Comparison of ENCODE assay signal across 18 cellular contexts in genomic region chr7:150823484-150824126, GRCh38. TPM values are rescaled to one million over a fixed set of nuclear protein-coding genes. Genes with fewer than 3 reads are reported as not detected.
DNase-seq lines count a peak whose midpoint lies in the region; ATAC-seq and TF ChIP-seq lines count a peak whose summit lies in the region.
"Had no signal": no experiment of that assay in that cellular context is flagged by ENCODE, and none has a peak within 500 bp of the region (broad histone marks: within the 10 kb centered on the region; RNA-seq: fewer than 3 reads in every experiment).

No MANE protein-coding gene starts in this region.

- DNase-seq in DMS 273 (lab: John Stamatoyannopoulos, UW; ENCODE audit: unreplicated experiment) (peak; percentile 51), DMS 273 treated with DMSO at 0.1 percent for 48 hours (lab: John Stamatoyannopoulos, UW) (no peak), body of pancreas (no peak), heart right ventricle (no peak), trophoblast cell (peak; percentile 90 to 99), NCI-H748 (lab: John Stamatoyannopoulos, UW; ENCODE audit: unreplicated experiment) (no peak)
- DNase-seq: C1 segment of cervical spinal cord, GM23248, HFFc6, Kasumi-1, NCI-H1436, NCI-H2029 treated with DMSO at 0.1 percent for 48 hours, NCI-H510A treated with DMSO at 0.1 percent for 48 hours had no signal

- intact Hi-C loops in body of pancreas (cut with DNase I) (no loop called here), heart right ventricle (cut with DNase I) (loop anchor here in 2 of 10 donors (5.0 kb wide), 2 partner anchors 41 to 46 kb away; no protein-coding TSS in a partner anchor)

- no peak overlapping the region for H4K91ac ChIP-seq in trophoblast cell (ENCODE audit: low read depth, low read length)

- TF ChIP-seq CTCF in body of pancreas (IDR thresholded peaks at IDR 0.05) (no peak), heart right ventricle (IDR thresholded peaks at IDR 0.05) (no peak)

- H2BK12ac ChIP-seq in trophoblast cell (ENCODE audit: low read length): no peak overlapping the region

- H3K27ac ChIP-seq in body of pancreas (no peak overlapping the region), heart right ventricle (peak overlapping the region in 9 of 10 donors; percentile 9 to 79 (median 68)), trophoblast cell (ENCODE audit: low read depth, low read length) (peak overlapping the region; percentile 22)
- H3K27ac ChIP-seq: 22Rv1, GM23248, SJSA1 had no signal

- H3K4me3 ChIP-seq in body of pancreas: no peak overlapping the region
- no peak overlapping the region for H3K4me3 ChIP-seq in heart right ventricle
- H3K4me3 ChIP-seq in trophoblast cell (ENCODE audit: low read depth, low read length): no peak overlapping the region
- H3K4me3 ChIP-seq: GM23248, SJSA1 had no signal

- no peak overlapping the region for H3K4ac ChIP-seq in trophoblast cell (ENCODE audit: low read depth, low read length)

- no peak overlapping the region for H4K12ac ChIP-seq in trophoblast cell (ENCODE audit: low read depth, low read length)

- H2AFZ ChIP-seq in trophoblast cell (ENCODE audit: insufficient read depth, low read length, poor library complexity): no peak overlapping the region
- H2AFZ ChIP-seq: GM23248 had no signal

- WGBS in body of pancreas, 2 donors: 75 to 83% methylated on average over 10 of the region's 10 CpGs
- 31 to 64% methylated on average over 10 of the region's 10 CpGs for WGBS in heart right ventricle, 2 donors
- no CpG with 5 or more reads among the region's 10 CpGs for WGBS in trophoblast cell (ENCODE audit: extremely low coverage, insufficient coverage, insufficient read length)

- H3K27me3 ChIP-seq in body of pancreas (no peaks in the 10 kb centered on the region), heart right ventricle (no peaks in the 10 kb centered on the region), trophoblast cell (ENCODE audit: insufficient read depth, low read length) (no peaks in the 10 kb centered on the region)

- no peak overlapping the region for H3K14ac ChIP-seq in trophoblast cell (ENCODE audit: low read length)

- H3K36me3 ChIP-seq in body of pancreas (replicated peaks in 1 of 2; ENCODE audit: insufficient read depth in 1 of 2, low read depth in 2 of 2): no peaks in the 10 kb centered on the region
- H3K36me3 ChIP-seq in heart right ventricle: no peaks in the 10 kb centered on the region
- H3K36me3 ChIP-seq in trophoblast cell (ENCODE audit: control insufficient read depth in 1 of 2, insufficient read depth in 2 of 2, low read length in 2 of 2): no peaks in the 10 kb centered on the region
- H3K36me3 ChIP-seq: SJSA1 had no signal

- no peak overlapping the region for H3K23ac ChIP-seq in trophoblast cell (ENCODE audit: low read length)

- no peak overlapping the region for H2BK120ac ChIP-seq in trophoblast cell (ENCODE audit: insufficient read depth, low read length, poor library complexity)

- peaks cover 2% of the 10 kb centered on the region for H3K79me2 ChIP-seq in trophoblast cell (ENCODE audit: control insufficient read depth, insufficient read depth, low read length, poor library complexity)

- no peak overlapping the region for H4K8ac ChIP-seq in trophoblast cell (ENCODE audit: low read depth, low read length)

- H3K9me3 ChIP-seq in body of pancreas (no peaks in the 10 kb centered on the region), heart right ventricle (peaks cover 0 to 10% (median 0%) of the 10 kb centered on the region in 11 donors), trophoblast cell (ENCODE audit: insufficient read depth, low read depth, low read length) (no peaks in the 10 kb centered on the region)
- H3K9me3 ChIP-seq: SJSA1 had no signal

- H3K18ac ChIP-seq in trophoblast cell (ENCODE audit: low read length): no peak overlapping the region

- H2AK5ac ChIP-seq in trophoblast cell (ENCODE audit: low read length): no peak overlapping the region

- ATAC-seq in body of pancreas (peak; percentile 40), heart right ventricle (peak in 7 of 8 donors; percentile 67 to 81 (median 77)), GM21390 (IDR thresholded peaks at IDR 0.05; ENCODE audit: unreplicated experiment) (no peak), GM18511 (IDR thresholded peaks at IDR 0.05; ENCODE audit: unreplicated experiment) (no peak)

- TF ChIP-seq POLR2A in body of pancreas (IDR thresholded peaks at IDR 0.05): no peak

- H3K4me2 ChIP-seq in trophoblast cell (ENCODE audit: low read length): no peak overlapping the region

- no peak overlapping the region for H3K9ac ChIP-seq in trophoblast cell (ENCODE audit: low read length)
- H3K9ac ChIP-seq: GM23248 had no signal

- H2BK5ac ChIP-seq in trophoblast cell (ENCODE audit: low read depth, low read length, poor library complexity): no peak overlapping the region

- peaks cover 11% of the 10 kb centered on the region for H3K79me1 ChIP-seq in trophoblast cell (ENCODE audit: low read length)

- no peaks in the 10 kb centered on the region for H3K4me1 ChIP-seq in body of pancreas
- H3K4me1 ChIP-seq in heart right ventricle: peaks cover 0 to 49% (median 18%) of the 10 kb centered on the region in 9 donors
- peaks cover 11 to 25% of the 10 kb centered on the region in 2 experiments for H3K4me1 ChIP-seq in trophoblast cell (ENCODE audit: control insufficient read depth in 1 of 2, insufficient read depth in 2 of 2, low read length in 2 of 2)
- H3K4me1 ChIP-seq: SJSA1 had no signal

RNA-seq across cellular contexts. Expression of gene TMEM176A, which starts 23.0 kb away (rescaled TPM):
- total RNA-seq in body of pancreas: 10 to 100 TPM in 1 of 2 donors, 1 to 10 TPM in 1; 7.6 to 27.5 TPM
- total RNA-seq in heart right ventricle: 10 to 100 TPM; 12.1 to 86.6 (median 22.2) TPM
- 10 to 100 TPM; 16.8 to 19.2 TPM for polyA plus RNA-seq in heart right ventricle
- 1.7 and 1.8 TPM in 2 replicates for polyA plus RNA-seq in trophoblast cell (2013)
- total RNA-seq: G401, GM23248, HFFc6, SJSA1 had no signal
- polyA plus RNA-seq: GM23248 had no signal

RNA-seq across cellular contexts. Expression of gene TMEM176B, which starts 23.4 kb away (rescaled TPM):
- total RNA-seq in body of pancreas: 10 to 100 TPM; 32.9 to 36.3 TPM
- 100 to 1,000 TPM in 2 of 10 donors, 10 to 100 TPM in 8; 19.6 to 149 (median 52.6) TPM for total RNA-seq in heart right ventricle
- 10 to 100 TPM; 15.9 to 24.8 TPM for polyA plus RNA-seq in heart right ventricle
- 2.4 TPM in 2 replicates for polyA plus RNA-seq in trophoblast cell (2013)
- total RNA-seq: GM23248, HFFc6, SJSA1 had no signal
- polyA plus RNA-seq: GM23248 had no signal

RNA-seq across cellular contexts. Expression of gene AOC1, which starts 28.7 kb away (rescaled TPM):
- total RNA-seq in body of pancreas: 1 to 10 TPM in 1 of 2 donors, not detected in 1; 1.6 TPM
- total RNA-seq in heart right ventricle: 1 to 10 TPM in 1 of 10 donors, under 1 TPM in 7, not detected in 2; 0.09 to 1.2 (median 0.37) TPM
- polyA plus RNA-seq in heart right ventricle: under 1 TPM in 1 of 2 donors, not detected in 1; 0.04 TPM
- 0.18 and 0.21 TPM in 2 replicates for polyA plus RNA-seq in trophoblast cell (2013)
- total RNA-seq: GM23248, HFFc6, SJSA1 had no signal
- polyA plus RNA-seq: GM23248 had no signal

Comparison
In these comparisons a context has a peak if more than half of its experiments do, and no peak if none do; other contexts are left out.
1. DNase-seq: peak in DMS 273 (single experiment) and trophoblast cell (2 of 2); none in DMS 273 treated with DMSO at 0.1 percent for 48 hours (single experiment), body of pancreas (0 of 4), heart right ventricle (0 of 2) and NCI-H748 (single experiment).
2. ATAC-seq: peak in body of pancreas (single experiment) and heart right ventricle (7 of 8); none in GM21390 (single experiment) and GM18511 (single experiment).
3. H3K27ac ChIP-seq: peak in heart right ventricle (9 of 10) and trophoblast cell (single experiment); none in body of pancreas (0 of 4).